Comparison of ENCODE assay signal across 8 cellular contexts in genomic region chr9:76691761-76692313, GRCh38.
A peak's percentile ranks its signal among the peaks of the same experiment; 100 is the strongest.
DNase-seq lines count a peak whose midpoint lies in the region; ATAC-seq, FAIRE-seq and TF ChIP-seq lines count a peak whose summit lies in the region.

No MANE protein-coding gene starts in this region.

- peaks cover 2% of the 10 kb centered on the region for H3K27me3 Mint-ChIP-seq in nephron progenitor cell (ENCODE audit: low read depth, poor library complexity)

- H3K9ac ChIP-seq in colonic mucosa (ENCODE audit: low read depth in 2 of 2, low read length in 2 of 2) = no peak overlapping the region

- peak overlapping the region; percentile 68 for H3K27ac Mint-ChIP-seq in nephron progenitor cell

- no peaks in the 10 kb centered on the region for H3K36me3 Mint-ChIP-seq in nephron progenitor cell (ENCODE audit: low read depth)

- TF ChIP-seq CTCF in colonic mucosa (IDR thresholded peaks at IDR 0.05) (no peak), nephron progenitor cell (IDR thresholded peaks at IDR 0.05) (no peak)

- no peak for ATAC-seq in HG03342 (IDR thresholded peaks at IDR 0.05; ENCODE audit: unreplicated experiment)
- no peak for ATAC-seq in GM21381 (IDR thresholded peaks at IDR 0.05; ENCODE audit: unreplicated experiment)
- no peak for ATAC-seq in left cardiac atrium

- DNase-seq in GM18507 (ENCODE audit: extremely low spot score, insufficient read length, low read depth) (no peak), NCI-H345 (lab: John Stamatoyannopoulos, UW) (peak; percentile 78), colonic mucosa (peak; percentile 24), nephron progenitor cell (peak; percentile 10), A172 (ENCODE audit: low spot score) (no peak), left cardiac atrium (no peak)

- no peaks in the 10 kb centered on the region for H3K9me3 ChIP-seq in colonic mucosa

- no peaks in the 10 kb centered on the region for H3K36me3 ChIP-seq in colonic mucosa

- no peaks in the 10 kb centered on the region for H3K27me3 ChIP-seq in colonic mucosa

- H3K4me3 Mint-ChIP-seq in nephron progenitor cell = peak overlapping the region; percentile 92

- no peaks in the 10 kb centered on the region for H3K9me3 Mint-ChIP-seq in nephron progenitor cell

- no peaks in the 10 kb centered on the region for H3K4me1 ChIP-seq in colonic mucosa

- H3K27ac ChIP-seq in colonic mucosa = no peak overlapping the region

- H3K4me3 ChIP-seq in colonic mucosa = no peak overlapping the region

- intact Hi-C loops in colonic mucosa (cut with DNase I) = no loop called here
- intact Hi-C loops in left cardiac atrium (cut with DNase I) = no loop called here

- peaks cover 36% of the 10 kb centered on the region for H3K4me1 Mint-ChIP-seq in nephron progenitor cell

- FAIRE-seq in GM18507 (lab: Jason Lieb, UNC) = peak; percentile 24

Comparison
In these comparisons a context has a peak if more than half of its experiments do, and no peak if none do; other contexts are left out.
1. DNase-seq: peak in NCI-H345 (single experiment), colonic mucosa (single experiment) and nephron progenitor cell (single experiment); none in GM18507 (single experiment), A172 (single experiment) and left cardiac atrium (single experiment).